In the genomic region with DNA sequence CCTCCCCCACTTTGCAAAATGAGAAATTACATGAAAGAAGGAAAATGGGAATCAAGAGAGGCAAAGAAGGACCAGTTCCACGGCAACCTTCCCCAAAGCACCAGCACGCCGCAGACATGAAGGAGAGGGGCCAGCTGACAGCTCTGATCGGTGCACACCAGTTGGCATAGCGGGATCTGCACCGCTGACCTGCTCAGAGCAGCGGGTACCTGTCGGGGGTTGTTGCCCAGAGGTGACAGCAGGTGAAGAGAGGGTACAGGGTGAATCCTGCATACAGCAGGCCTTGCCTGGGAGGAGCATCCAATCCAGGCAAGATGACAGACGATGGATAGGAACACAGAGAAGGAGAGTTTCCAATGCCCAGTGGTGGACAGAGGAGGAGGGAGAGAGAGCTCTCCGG, we compare ENCODE assay signal across 10 cellular contexts. TPM values are rescaled to one million over a fixed set of nuclear protein-coding genes. Genes with fewer than 3 reads are reported as not detected.
DNase-seq lines count a peak whose midpoint lies in the region; ATAC-seq and TF ChIP-seq lines count a peak whose summit lies in the region.
"Had no signal": no experiment of that assay in that cellular context is flagged by ENCODE, and none has a peak within 500 bp of the region (broad histone marks: within the 10 kb centered on the region; RNA-seq: fewer than 3 reads in every experiment).

No MANE protein-coding gene starts in this region.

- TF ChIP-seq CTCF in left ventricle myocardium inferior (IDR thresholded peaks at IDR 0.05; ENCODE audit: borderline replicate concordance) = no peak
- TF ChIP-seq CTCF in dorsolateral prefrontal cortex (IDR thresholded peaks at IDR 0.05 in 54 of 56, conservative IDR thresholded peaks at IDR 0.05 in 2 of 56; ENCODE audit: low read depth in 1 of 56, partially characterized antibody in 56 of 56) = no peak
- TF ChIP-seq CTCF in osteoblast (IDR thresholded peaks at IDR 0.05; ENCODE audit: extremely low read depth, low read depth, low read length) = no peak
- no peak for TF ChIP-seq CTCF in vagina (IDR thresholded peaks at IDR 0.05)

- H3K4me3 ChIP-seq in left ventricle myocardium inferior = peak overlapping the region; percentile 56
- peak overlapping the region in 3 of 59 donors; percentile 24 to 32 (median 31) for H3K4me3 ChIP-seq in dorsolateral prefrontal cortex
- peak overlapping the region; percentile 34 for H3K4me3 ChIP-seq in osteoblast (ENCODE audit: insufficient read depth, low read length)
- H3K4me3 ChIP-seq in vagina = peak overlapping the region in 1 of 2 donors; percentile 36
- H3K4me3 ChIP-seq: HAP-1 had no signal

- H2AFZ ChIP-seq in osteoblast (ENCODE audit: low read length) = no peak overlapping the region

- H3K79me2 ChIP-seq in osteoblast (ENCODE audit: insufficient read depth, low read length) = peaks cover 84% of the 10 kb centered on the region

- peak overlapping the region; percentile 80 for H3K4me2 ChIP-seq in osteoblast (ENCODE audit: insufficient read depth, low read length)

- no peak for DNase-seq in left ventricle myocardium inferior
- no peak for DNase-seq in left cardiac atrium
- DNase-seq in dorsolateral prefrontal cortex = no peak
- peak; percentile 57 for DNase-seq in osteoblast (ENCODE audit: insufficient read length, low spot score, missing footprints)
- no peak for DNase-seq in vagina (ENCODE audit: extremely low spot score in 2 of 2)
- DNase-seq in NCI-H748 treated with DMSO at 0.1 percent for 48 hours (lab: John Stamatoyannopoulos, UW) = no peak
- DNase-seq in NCI-H2227 (lab: John Stamatoyannopoulos, UW; ENCODE audit: unreplicated experiment) = no peak
- DNase-seq: NCI-H2107 had no signal

- peaks cover 98% of the 10 kb centered on the region for H3K4me1 ChIP-seq in left ventricle myocardium inferior
- H3K4me1 ChIP-seq in osteoblast (ENCODE audit: insufficient read depth, low read length) = peaks cover 47% of the 10 kb centered on the region
- peaks cover 94% of the 10 kb centered on the region for H3K4me1 ChIP-seq in vagina

- no peaks in the 10 kb centered on the region for H3K27me3 ChIP-seq in left ventricle myocardium inferior (ENCODE audit: low read depth)
- no peaks in the 10 kb centered on the region for H3K27me3 ChIP-seq in dorsolateral prefrontal cortex
- no peaks in the 10 kb centered on the region for H3K27me3 ChIP-seq in osteoblast (ENCODE audit: insufficient read depth, low read length)
- H3K27me3 ChIP-seq in vagina = no peaks in the 10 kb centered on the region

- H4K20me1 ChIP-seq in osteoblast (ENCODE audit: insufficient read depth, low read length) = peaks cover 26% of the 10 kb centered on the region

- no peaks in the 10 kb centered on the region for H3K9me3 ChIP-seq in left ventricle myocardium inferior (replicated peaks)
- H3K9me3 ChIP-seq in osteoblast (ENCODE audit: low read depth, low read length) = no peaks in the 10 kb centered on the region
- H3K9me3 ChIP-seq in vagina = no peaks in the 10 kb centered on the region
- H3K9me3 ChIP-seq: HAP-1 had no signal

- ATAC-seq in left cardiac atrium (no peak), GM21390 (IDR thresholded peaks at IDR 0.05; ENCODE audit: unreplicated experiment) (no peak)

- H3K36me3 ChIP-seq in left ventricle myocardium inferior (no peaks in the 10 kb centered on the region), osteoblast (ENCODE audit: insufficient read depth, low read length) (peaks cover 7% of the 10 kb centered on the region), vagina (no peaks in the 10 kb centered on the region)
- H3K36me3 ChIP-seq: HAP-1 had no signal

- peak overlapping the region; percentile 99 for H3K27ac ChIP-seq in left ventricle myocardium inferior (replicated peaks)
- peak overlapping the region in 58 of 59 donors; percentile 70 to 100 (median 96) for H3K27ac ChIP-seq in dorsolateral prefrontal cortex
- peak overlapping the region; percentile 94 for H3K27ac ChIP-seq in osteoblast (ENCODE audit: low read depth, low read length)
- peak overlapping the region; percentile 99 for H3K27ac ChIP-seq in vagina

- no peak for TF ChIP-seq POLR2A in vagina (IDR thresholded peaks at IDR 0.05)

- intact Hi-C loops in left ventricle myocardium inferior (cut with micrococcal nuclease) = no loop called here
- intact Hi-C loops in left cardiac atrium (cut with DNase I) = no loop called here
- intact Hi-C loops in dorsolateral prefrontal cortex (cut with DNase I) = no loop called here
- intact Hi-C loops in vagina (cut with DNase I) = no loop called here

RNA-seq across cellular contexts. Expression of a gene that starts 24.1 kb away (rescaled TPM):
- 0.55 TPM for total RNA-seq in left ventricle myocardium inferior
- 1 to 10 TPM; 1.7 to 2.3 TPM for total RNA-seq in left cardiac atrium
- 10 to 100 TPM in 17 of 120 experiments, 1 to 10 TPM in 103; 2.1 to 18.2 (median 6.7) TPM for total RNA-seq in dorsolateral prefrontal cortex
- total RNA-seq in osteoblast = 2.5 and 5.3 TPM in 2 replicates
- total RNA-seq in vagina = 7.9 TPM

RNA-seq across cellular contexts. Expression of a gene that starts 38.3 kb away (rescaled TPM):
- 19.4 TPM for total RNA-seq in left ventricle myocardium inferior
- total RNA-seq in left cardiac atrium = 10 to 100 TPM; 28.1 to 48.1 TPM
- total RNA-seq in dorsolateral prefrontal cortex = 10 to 100 TPM; 39.1 to 90.9 (median 60.5) TPM
- total RNA-seq in osteoblast = 30.8 and 34.8 TPM in 2 replicates
- total RNA-seq in vagina = 71.2 TPM

RNA-seq across cellular contexts. Expression of a gene that starts 46.3 kb away (rescaled TPM):
- 91.8 TPM for total RNA-seq in left ventricle myocardium inferior
- 100 to 1,000 TPM; 161 to 191 TPM for total RNA-seq in left cardiac atrium
- 100 to 1,000 TPM in 119 of 120 experiments, 10 to 100 TPM in 1; 97.8 to 275 (median 166) TPM for total RNA-seq in dorsolateral prefrontal cortex
- 164 and 171 TPM in 2 replicates for total RNA-seq in osteoblast
- total RNA-seq in vagina = 181 TPM
